ENCODE assay signal across 1 cellular context in the genomic region with DNA sequence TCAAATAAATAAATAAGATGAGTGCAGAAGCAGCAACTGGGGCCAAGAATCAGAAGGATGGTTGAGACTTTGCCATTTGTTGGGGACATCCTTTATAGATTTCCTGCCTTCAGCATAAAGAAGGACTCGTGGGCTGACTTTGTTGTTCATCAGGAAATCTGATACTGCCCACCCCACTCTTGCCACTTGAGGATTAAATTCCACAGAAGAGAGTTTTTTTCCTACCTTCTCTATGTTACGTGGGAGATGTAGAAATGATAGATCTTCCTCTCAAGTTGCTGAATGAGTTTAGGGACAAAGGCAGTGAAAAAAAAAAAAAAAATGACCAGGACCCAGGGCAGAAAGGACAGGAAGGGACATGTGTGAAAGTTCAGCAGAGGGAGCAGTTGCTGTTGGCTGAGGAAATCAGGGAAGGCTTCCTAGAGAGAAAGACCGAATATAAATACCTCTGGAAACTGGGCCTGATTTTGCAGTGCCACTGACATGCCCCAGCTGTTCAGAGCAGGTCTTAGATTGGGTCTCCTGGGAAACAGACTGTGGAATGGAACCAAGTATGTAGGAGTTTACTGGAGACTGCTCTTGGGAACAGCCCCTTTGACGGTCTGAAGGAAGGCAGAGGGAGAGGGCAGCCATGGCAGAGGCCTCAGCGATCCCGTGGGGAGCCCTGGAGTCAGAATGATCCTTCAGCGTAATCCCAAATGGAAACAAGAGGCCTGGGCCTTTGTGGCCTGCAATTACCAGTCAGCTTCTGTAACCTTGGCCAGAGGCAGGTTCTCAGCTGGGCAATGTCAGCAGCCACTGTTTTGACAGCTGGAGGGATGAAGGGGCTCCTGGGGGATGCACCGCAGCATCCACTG.
TF ChIP-seq lines count a peak whose summit lies in the region.

No MANE protein-coding gene starts in this region.

TF ChIP-seq in liver, 16 proteins besides CTCF, POLR2A, EP300 and RAD21 (continued from another document):
- TF ChIP-seq RXRA (IDR thresholded peaks at IDR 0.05): peak in 1 of 2 donors; percentile 29
